Comparison of ENCODE assay signal across 11 cellular contexts in genomic region chr21:17463441-17463840, GRCh38. TPM values are rescaled to one million over a fixed set of nuclear protein-coding genes. Genes with fewer than 3 reads are reported as not detected.
DNase-seq lines count a peak whose midpoint lies in the region; ATAC-seq and TF ChIP-seq lines count a peak whose summit lies in the region.
"Had no signal": no experiment of that assay in that cellular context is flagged by ENCODE, and none has a peak within 500 bp of the region (broad histone marks: within the 10 kb centered on the region; RNA-seq: fewer than 3 reads in every experiment).

No MANE protein-coding gene starts in this region.

- H3K9me3 Mint-ChIP-seq in chondrocyte (ENCODE audit: low read depth) = no peaks in the 10 kb centered on the region
- H3K9me3 Mint-ChIP-seq in activated T-cell treated with anti-CD3 and anti-CD28 coated beads, Interleukin-2, amount 50 U/mL, for 24 hours = no peaks in the 10 kb centered on the region
- H3K9me3 Mint-ChIP-seq: CD4-positive, alpha-beta memory T cell had no signal

- no peak overlapping the region for H3K4me3 ChIP-seq in IMR-90 (ENCODE audit: insufficient read depth, low read depth, low read length)
- no peak overlapping the region for H3K4me3 ChIP-seq in mesendoderm (ENCODE audit: low read length)

- in situ Hi-C loops in IMR-90 (cut with MboI; ENCODE audit: low sequenced_read_pairs) = loop anchor here (25.0 kb wide), 2 partner anchors 374 to 901 kb away; no protein-coding TSS in a partner anchor

- H2AFZ ChIP-seq in IMR-90 (replicated peaks; ENCODE audit: low read length, poor library complexity) = peak overlapping the region; percentile 73

- intact Hi-C loops in IMR-90 (cut with micrococcal nuclease) = loop anchor here (10.0 kb wide), 1 partner anchor 141 kb away; no protein-coding TSS in a partner anchor

- H3K9me3 ChIP-seq in IMR-90 (ENCODE audit: control insufficient read depth, insufficient read depth, low read length) = no peaks in the 10 kb centered on the region

- H4K91ac ChIP-seq in IMR-90 (ENCODE audit: insufficient read depth, low read depth, low read length) = no peak overlapping the region

- no TSS peak for BruUV-seq in IMR-90 (replicated peaks; lab: Mats Ljungman, UMichigan)

- peak overlapping the region; percentile 14; the same call in 1 of the 2 replicates for H3K4me2 ChIP-seq in IMR-90 (ENCODE audit: low read depth, low read length)
- H3K4me2 ChIP-seq in mesendoderm (ENCODE audit: low read length) = no peak overlapping the region

- H3K4ac ChIP-seq in IMR-90 (ENCODE audit: low read depth, low read length) (no peak overlapping the region), mesendoderm (ENCODE audit: low read depth, low read length) (no peak overlapping the region)

- no peaks in the 10 kb centered on the region for H4K20me1 ChIP-seq in IMR-90 (ENCODE audit: insufficient read depth, low read length)

- no peak overlapping the region for H4K5ac ChIP-seq in IMR-90 (ENCODE audit: low read depth, low read length)
- H4K5ac ChIP-seq in mesendoderm (ENCODE audit: low read length) = no peak overlapping the region

- H2AK5ac ChIP-seq in IMR-90 (ENCODE audit: low read depth, low read length) = no peak overlapping the region
- no peak overlapping the region for H2AK5ac ChIP-seq in mesendoderm (ENCODE audit: low read length)

- 0% methylated on average over 2 of the region's 4 CpGs; no CpG with 5 or more reads in 1 of the 2 experiments for WGBS in IMR-90 (ENCODE audit: extremely low coverage in 2 of 2, insufficient read length in 1 of 2), 2 experiments
- WGBS in mesendoderm (ENCODE audit: extremely low coverage, insufficient coverage, low lambda C conversion rate) = no CpG with 5 or more reads among the region's 4 CpGs

- no peak overlapping the region for H4K8ac ChIP-seq in IMR-90 (ENCODE audit: low read depth in 2 of 2, low read length in 2 of 2)
- no peak overlapping the region for H4K8ac ChIP-seq in mesendoderm (ENCODE audit: low read depth, low read length)

- ATAC-seq in IMR-90 (ENCODE audit: low read depth) (peak; percentile 84), HG03520 (IDR thresholded peaks at IDR 0.05; ENCODE audit: unreplicated experiment) (no peak)

- H2BK120ac ChIP-seq in IMR-90 (ENCODE audit: low read depth, low read length) (peak overlapping the region; percentile 15; the same call in 1 of the 2 replicates), mesendoderm (ENCODE audit: low read depth, low read length) (no peak overlapping the region)

- no peak overlapping the region for H3K4me3 Mint-ChIP-seq in chondrocyte (ENCODE audit: unreplicated experiment)
- H3K4me3 Mint-ChIP-seq in activated T-cell treated with anti-CD3 and anti-CD28 coated beads, Interleukin-2, amount 50 U/mL, for 24 hours = no peak overlapping the region
- H3K4me3 Mint-ChIP-seq: CD4-positive, alpha-beta memory T cell had no signal

- no peaks in the 10 kb centered on the region for H3K36me3 ChIP-seq in IMR-90 (ENCODE audit: control insufficient read depth, insufficient read depth, low read length)
- no peaks in the 10 kb centered on the region for H3K36me3 ChIP-seq in mesendoderm (ENCODE audit: control insufficient read depth, insufficient read depth, low read length)

- no peak overlapping the region for H3K56ac ChIP-seq in IMR-90 (ENCODE audit: extremely low read depth, insufficient read depth, low read length)
- H3K56ac ChIP-seq in mesendoderm (ENCODE audit: low read length) = no peak overlapping the region

- no peak overlapping the region for H2BK20ac ChIP-seq in IMR-90 (ENCODE audit: low read depth, low read length)

- CTCF ChIA-PET in IMR-90 (lab: Yijun Ruan, JAX) = interaction anchor here (0.6 kb wide), 1 partner anchor 76 kb away, joined by 3 read pairs; no protein-coding TSS in a partner anchor

- dilution Hi-C loops in IMR-90 (cut with HindIII; ENCODE audit: low sequenced_read_pairs, unreplicated experiment) = no loop called here

- H3K4me1 ChIP-seq in IMR-90 (ENCODE audit: control insufficient read depth, insufficient read depth, low read length) (peaks cover 8% of the 10 kb centered on the region; the same call in 1 of the 2 replicates), mesendoderm (ENCODE audit: control insufficient read depth, low read depth, low read length) (no peaks in the 10 kb centered on the region)

- peak overlapping the region; percentile 25 for H3K27ac Mint-ChIP-seq in chondrocyte (ENCODE audit: unreplicated experiment)
- no peak overlapping the region for H3K27ac Mint-ChIP-seq in activated T-cell treated with anti-CD3 and anti-CD28 coated beads, Interleukin-2, amount 50 U/mL, for 24 hours
- H3K27ac Mint-ChIP-seq: CD4-positive, alpha-beta memory T cell had no signal

- no peak overlapping the region for H2AK9ac ChIP-seq in IMR-90 (replicated peaks; ENCODE audit: low read depth, low read length, poor library complexity)

- no peak for TF ChIP-seq POLR2A in IMR-90 (IDR thresholded peaks at IDR 0.05; ENCODE audit: low read depth, low read length)

- peaks cover 19% of the 10 kb centered on the region for H3K4me1 Mint-ChIP-seq in chondrocyte (ENCODE audit: low read depth)
- no peaks in the 10 kb centered on the region for H3K4me1 Mint-ChIP-seq in activated T-cell treated with anti-CD3 and anti-CD28 coated beads, Interleukin-2, amount 50 U/mL, for 24 hours (ENCODE audit: low read depth)
- H3K4me1 Mint-ChIP-seq: CD4-positive, alpha-beta memory T cell had no signal

- no peak overlapping the region for H3K9ac ChIP-seq in IMR-90 (ENCODE audit: low read depth, low read length)
- no peak overlapping the region for H3K9ac ChIP-seq in mesendoderm (ENCODE audit: low read length)

- peaks cover 4% of the 10 kb centered on the region for H3K27me3 Mint-ChIP-seq in chondrocyte (ENCODE audit: low read depth)
- H3K27me3 Mint-ChIP-seq in activated T-cell treated with anti-CD3 and anti-CD28 coated beads, Interleukin-2, amount 50 U/mL, for 24 hours = peaks cover 7% of the 10 kb centered on the region

- H2BK15ac ChIP-seq in IMR-90 (ENCODE audit: low read depth, low read length) (peak overlapping the region; percentile 43; the same call in 1 of the 3 replicates), mesendoderm (replicated peaks; ENCODE audit: low read depth) (no peak overlapping the region)

- no peaks in the 10 kb centered on the region for H3K27me3 ChIP-seq in IMR-90 (ENCODE audit: control insufficient read depth, insufficient read depth, low read length)
- H3K27me3 ChIP-seq in mesendoderm (ENCODE audit: insufficient read depth, low read length, poor library complexity) = no peaks in the 10 kb centered on the region

- H3K79me2 ChIP-seq in mesendoderm (ENCODE audit: control insufficient read depth, insufficient read depth, low read length) = no peaks in the 10 kb centered on the region

- DNase-seq in AG20443 (ENCODE audit: low spot score) (peak; percentile 87), IMR-90 (peak; percentile 97), chondrocyte (ENCODE audit: low spot score) (no peak), mesendoderm (peak; percentile 3)
- no peak for DNase-seq in stimulated activated CD4-positive, alpha-beta T cell treated with anti-CD3 and anti-CD28 coated beads, Interleukin-2, amount 100 ng/mL, for 24 hours
- DNase-seq in activated CD4-positive, alpha-beta T cell treated with anti-CD3 and anti-CD28 coated beads for 4 hours = no peak
- no peak for DNase-seq in activated T-cell treated with anti-CD3 and anti-CD28 coated beads, Interleukin-2, amount 50 U/mL, for 24 hours
- DNase-seq: activated CD8-positive, alpha-beta memory T cell treated with anti-CD3 and anti-CD28 coated beads, Interleukin-2, amount 50 U/mL, for 4 hours; CD4-positive, alpha-beta memory T cell; NCI-H1092 had no signal

- no peaks in the 10 kb centered on the region for H3K9me1 ChIP-seq in IMR-90 (ENCODE audit: insufficient read depth, low read length)

- no peak overlapping the region for H3K14ac ChIP-seq in IMR-90 (replicated peaks; ENCODE audit: low read depth, low read length)

- TF ChIP-seq RAD21 in IMR-90 (IDR thresholded peaks at IDR 0.05; ENCODE audit: low read length) = no peak

- H3K18ac ChIP-seq in IMR-90 (ENCODE audit: low read depth, low read length) (peak overlapping the region; percentile 28; the same call in 1 of the 2 replicates), mesendoderm (ENCODE audit: low read length) (no peak overlapping the region)

- H2BK5ac ChIP-seq in IMR-90 (ENCODE audit: low read depth, low read length, poor library complexity, severe bottlenecking) = peak overlapping the region; percentile 81
- no peak overlapping the region for H2BK5ac ChIP-seq in mesendoderm (ENCODE audit: low read length)

- no peaks in the 10 kb centered on the region for H3K36me3 Mint-ChIP-seq in chondrocyte (ENCODE audit: low read depth)
- no peaks in the 10 kb centered on the region for H3K36me3 Mint-ChIP-seq in activated T-cell treated with anti-CD3 and anti-CD28 coated beads, Interleukin-2, amount 50 U/mL, for 24 hours (ENCODE audit: low read depth)
- H3K36me3 Mint-ChIP-seq: CD4-positive, alpha-beta memory T cell had no signal

- H3K27ac ChIP-seq in IMR-90 (ENCODE audit: insufficient read depth, low read length) (no peak overlapping the region), mesendoderm (ENCODE audit: low read depth, low read length) (no peak overlapping the region)

- H3K23ac ChIP-seq in IMR-90 (ENCODE audit: low read depth, low read length) = no peak overlapping the region
- H3K23ac ChIP-seq in mesendoderm (ENCODE audit: low read length) = no peak overlapping the region

- H3K79me1 ChIP-seq in IMR-90 (ENCODE audit: low read depth in 1 of 2, low read length in 2 of 2) (no peaks in the 10 kb centered on the region), mesendoderm (ENCODE audit: low read length) (no peaks in the 10 kb centered on the region)

- POLR2A ChIA-PET in IMR-90 (lab: Charles Lee; ENCODE audit: unreplicated experiment) = no interaction called here

- TF ChIP-seq CTCF in IMR-90 (conservative IDR thresholded peaks at IDR 0.05; ENCODE audit: low read depth, low read length) = no peak
- TF ChIP-seq CTCF in chondrocyte (IDR thresholded peaks at IDR 0.05) = no peak

TF ChIP-seq in IMR-90, 13 proteins besides CTCF, POLR2A, EP300 and RAD21 (continues in another document):
- TF ChIP-seq RFX5 (IDR thresholded peaks at IDR 0.05; ENCODE audit: low read depth, low read length) (no peak), CHD1 (IDR thresholded peaks at IDR 0.05; ENCODE audit: low read depth, low read length) (no peak), MAZ (IDR thresholded peaks at IDR 0.05; ENCODE audit: borderline replicate concordance, low read depth, low read length) (no peak), FOS (IDR thresholded peaks at IDR 0.05; ENCODE audit: low read depth, low read length) (peak; percentile 86)

RNA-seq across cellular contexts. Expression of gene CXADR, which starts 49.4 kb away (rescaled TPM):
- total RNA-seq in IMR-90 (2012; rRNA removed) (0.83 and 1.1 TPM in 2 replicates), chondrocyte (0.08 to 0.75 TPM (median 0.17 TPM) in 3 replicates)
- polyA plus RNA-seq in IMR-90 (2012; rRNA removed) = 0.21 and 0.26 TPM in 2 replicates
- polyA plus RNA-seq in IMR-90 (2012; cell fraction: cytosol; rRNA removed) = 0.09 TPM in 2 replicates
- polyA plus RNA-seq in IMR-90 (2012; cell fraction: nucleus; rRNA removed; ENCODE audit: low replicate concordance) = 0.02 and 0.08 TPM in 2 replicates
- 93.6 TPM for polyA plus RNA-seq in mesendoderm (2013, experiment 1 of 2)
- 93.9 TPM for polyA plus RNA-seq in mesendoderm (2013, experiment 2 of 2)

Comparison
In these comparisons a context has a peak if more than half of its experiments do, and no peak if none do; other contexts are left out.
1. DNase-seq: peak in AG20443 (single experiment), IMR-90 (single experiment) and mesendoderm (single experiment); none in chondrocyte (single experiment), stimulated activated CD4-positive, alpha-beta T cell treated with anti-CD3 and anti-CD28 coated beads, Interleukin-2, amount 100 ng/mL, for 24 hours (0 of 2), activated CD4-positive, alpha-beta T cell treated with anti-CD3 and anti-CD28 coated beads for 4 hours (0 of 2) and activated T-cell treated with anti-CD3 and anti-CD28 coated beads, Interleukin-2, amount 50 U/mL, for 24 hours (single experiment).